8 cellular contexts compared by ENCODE assay signal in the genomic region with DNA sequence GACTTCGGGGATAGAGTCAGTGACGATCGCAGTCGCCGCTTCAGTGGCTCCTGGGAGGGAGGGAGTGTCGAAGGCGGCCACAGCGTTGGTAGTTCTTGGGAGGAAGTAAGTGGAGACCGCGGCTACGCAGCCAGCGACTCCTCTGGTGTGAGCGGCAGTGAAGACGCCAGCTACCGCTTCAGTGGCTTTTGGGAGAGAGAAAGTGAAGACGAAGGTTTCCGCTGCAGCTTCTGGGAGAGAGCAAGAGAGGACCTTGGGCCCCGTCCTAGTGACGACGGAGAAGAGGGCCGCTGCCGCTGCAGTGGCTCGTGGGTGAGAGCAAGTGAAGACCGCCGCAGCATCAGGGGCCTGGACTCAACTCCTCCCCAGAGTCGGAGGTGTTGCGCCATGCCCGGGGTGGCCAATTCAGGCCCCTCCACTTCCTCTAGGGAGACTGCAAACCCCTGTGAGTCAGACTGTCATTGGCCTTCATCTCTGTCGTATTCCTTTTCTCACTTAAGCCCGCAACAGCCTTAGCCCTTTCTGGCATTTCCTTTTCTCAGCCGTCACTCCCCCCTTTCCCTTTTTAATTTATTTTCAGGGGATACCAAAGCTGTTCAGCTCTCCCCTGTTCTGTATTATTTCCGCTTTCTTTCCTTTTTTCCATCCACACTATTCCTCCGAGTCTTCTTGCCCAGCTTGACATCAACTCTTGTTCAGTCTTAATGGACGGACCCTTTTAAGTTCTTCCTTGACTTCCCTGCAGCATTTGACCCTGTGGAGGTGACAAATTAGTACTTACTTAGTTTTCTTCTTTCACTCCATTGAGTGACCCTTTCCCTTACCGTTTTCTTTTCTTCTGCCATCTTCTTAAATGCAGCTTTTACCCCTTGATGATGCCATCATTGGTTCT. TPM values are rescaled to one million over a fixed set of nuclear protein-coding genes. Genes with fewer than 3 reads are reported as not detected.
DNase-seq lines count a peak whose midpoint lies in the region; ATAC-seq lines count a peak whose summit lies in the region.

No MANE protein-coding gene starts in this region.

- peaks cover 2% of the 10 kb centered on the region for H3K36me3 ChIP-seq in rectal smooth muscle tissue (ENCODE audit: control insufficient read depth, insufficient read depth, low read length)

- DNase-seq in COLO668 (lab: John Stamatoyannopoulos, UW; ENCODE audit: unreplicated experiment) (peak; percentile 25), T-helper 1 cell (peak; percentile 34 to 62 (median 55)), amniotic stem cell (lab: John Stamatoyannopoulos, UW) (peak; percentile 28), right cardiac atrium (peak; percentile 83 to 88 (median 87)), NCI-H446 treated with DMSO at 0.1 percent for 48 hours (lab: John Stamatoyannopoulos, UW) (no peak)

- intact Hi-C loops in right cardiac atrium (cut with DNase I): loop anchor here in 2 of 4 donors (10.0 kb wide), 1 partner anchor 290 kb away; a partner anchor contains a TSS

- H3K27me3 ChIP-seq in right cardiac atrium (ENCODE audit: control insufficient read depth, insufficient read depth): no peaks in the 10 kb centered on the region
- no peaks in the 10 kb centered on the region for H3K27me3 ChIP-seq in rectal smooth muscle tissue (ENCODE audit: control insufficient read depth, insufficient read depth, low read length)

- 2% methylated on average over 35 of the region's 35 CpGs for WGBS in right cardiac atrium

- peak overlapping the region; percentile 48 for H3K27ac ChIP-seq in right cardiac atrium (ENCODE audit: low read length)
- peak overlapping the region; percentile 94 for H3K27ac ChIP-seq in rectal smooth muscle tissue (ENCODE audit: low read depth, low read length)

- no peaks in the 10 kb centered on the region for H3K9me3 ChIP-seq in right cardiac atrium (ENCODE audit: control insufficient read depth, low read length)

- H3K4me1 ChIP-seq in right cardiac atrium (ENCODE audit: control insufficient read depth, insufficient read depth, low read length) (no peaks in the 10 kb centered on the region), rectal smooth muscle tissue (ENCODE audit: control insufficient read depth, insufficient read depth, low read length) (peaks cover 14% of the 10 kb centered on the region)

- peak overlapping the region; percentile 89 for H3K9ac ChIP-seq in rectal smooth muscle tissue (ENCODE audit: low read length)

- ATAC-seq in GM19452 (IDR thresholded peaks at IDR 0.05; ENCODE audit: unreplicated experiment) (peak; percentile 54), HG03558 (IDR thresholded peaks at IDR 0.05; ENCODE audit: extremely low read depth, unreplicated experiment) (peak; percentile 31), right cardiac atrium (peak; percentile 78 to 86)

- peak overlapping the region; percentile 91 for H3K4me3 ChIP-seq in right cardiac atrium (ENCODE audit: low read length)
- H3K4me3 ChIP-seq in rectal smooth muscle tissue (ENCODE audit: low read length): peak overlapping the region; percentile 97

RNA-seq across cellular contexts. Expression of a gene that starts 1.0 kb away (rescaled TPM):
- total RNA-seq in right cardiac atrium: 1 to 10 TPM; 7.9 to 9.7 (median 9.0) TPM
- 4.7 TPM for polyA plus RNA-seq in right cardiac atrium

RNA-seq across cellular contexts. Expression of a gene that starts 37.6 kb away (rescaled TPM):
- total RNA-seq in right cardiac atrium: 10 to 100 TPM; 31.5 to 38.4 (median 34.6) TPM
- polyA plus RNA-seq in right cardiac atrium: 17.5 TPM

Comparison
In these comparisons a context has a peak if more than half of its experiments do, and no peak if none do; other contexts are left out.
1. ATAC-seq: peak in every context shown above with its lines; median percentile 82 in right cardiac atrium; 54 in GM19452; 31 in HG03558.